Comparison of ENCODE assay signal across 18 cellular contexts in the genomic region with DNA sequence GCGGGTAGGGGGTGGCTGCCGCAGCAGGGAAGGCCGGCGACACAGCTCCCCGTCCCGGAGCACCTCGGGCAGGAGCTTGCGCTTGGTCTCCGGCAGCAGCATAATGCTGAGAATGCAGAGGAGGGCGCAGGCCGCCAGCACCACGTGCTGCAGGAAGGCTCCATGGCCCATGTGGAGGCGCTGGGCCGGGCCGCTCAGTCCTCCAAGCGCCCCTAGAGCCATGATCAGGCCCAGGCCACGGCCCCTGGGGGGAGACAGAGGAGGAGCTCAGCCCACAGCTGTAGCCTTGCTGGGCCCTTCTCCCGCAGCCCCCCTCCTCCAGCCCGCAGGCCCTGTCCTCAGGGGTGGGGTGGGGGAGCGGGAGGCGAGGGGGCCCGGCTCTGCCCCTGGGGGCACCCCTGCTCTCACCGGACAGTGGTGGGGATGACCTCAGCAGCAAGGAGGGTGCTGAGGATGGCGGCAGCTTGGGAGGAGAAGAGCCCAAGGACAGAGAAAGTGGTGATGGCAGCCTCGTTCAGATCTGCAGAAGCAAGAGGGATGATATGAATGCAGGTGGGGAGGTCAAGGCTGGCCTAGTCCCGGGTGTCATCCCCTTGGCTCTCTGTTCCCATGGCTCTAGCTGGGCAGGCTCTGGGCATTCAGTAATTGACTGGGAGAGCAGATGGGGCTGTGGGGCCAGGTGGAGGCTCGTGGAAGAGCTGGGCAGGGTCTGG. TPM values are rescaled to one million over a fixed set of nuclear protein-coding genes. Genes with fewer than 3 reads are reported as not detected.
"Had no signal": no experiment of that assay in that cellular context is flagged by ENCODE, and none has a peak within 500 bp of the region (broad histone marks: within the 10 kb centered on the region; RNA-seq: fewer than 3 reads in every experiment).

No MANE protein-coding gene starts in this region.

- DNase-seq: activated effector memory CD4-positive, alpha-beta T cell treated with Interleukin-2 at 50 U/mL for 16 hours; activated T-cell treated with anti-CD3 and anti-CD28 coated beads, Interleukin-2, amount 50 U/mL, for 1 hour; body of pancreas; cerebellar nuclear complex; dermis blood vessel endothelial cell; esophagus squamous epithelium; foreskin fibroblast; stimulated activated naive B cell treated with anti-CD40 and anti-IgM and Interleukin-4, amounts not matched to agents 10 μg/mL and 1 μg/mL and 100 μg/mL, for 72 hours; T-helper 17 cell had no signal

- H3K4me1 ChIP-seq: parathyroid adenoma had no signal

- ATAC-seq: activated CD4-positive, CD25-positive, alpha-beta regulatory T cell treated with anti-CD3 and anti-CD28 coated beads, Interleukin-2, amount 50 U/mL, for 24 hours; body of pancreas; stimulated activated naive B cell treated with anti-CD40 and anti-IgM and Interleukin-4, amounts not matched to agents 10 μg/mL and 1 μg/mL and 100 μg/mL, for 72 hours; T-helper 17 cell had no signal

- H2AFZ ChIP-seq: parathyroid adenoma had no signal

- H3K36me3 Mint-ChIP-seq: activated naive CD4-positive, alpha-beta T cell treated with anti-CD3 and anti-CD28 coated beads, Interleukin-2, amount 50 U/mL, for 24 hours; stimulated activated naive B cell treated with anti-CD40 and anti-IgM and Interleukin-4, amounts not matched to agents 10 μg/mL and 1 μg/mL and 100 μg/mL, for 72 hours had no signal

- H3K9me3 ChIP-seq: body of pancreas, esophagus squamous epithelium, upper lobe of left lung had no signal

- H3K27ac ChIP-seq: body of pancreas, esophagus squamous epithelium, parathyroid adenoma, upper lobe of left lung had no signal

- H3K9me3 Mint-ChIP-seq: activated naive CD4-positive, alpha-beta T cell treated with anti-CD3 and anti-CD28 coated beads, Interleukin-2, amount 50 U/mL, for 24 hours had no signal

- H3K4me2 ChIP-seq: smooth muscle cell had no signal

- H3K4me3 Mint-ChIP-seq: activated naive CD4-positive, alpha-beta T cell treated with anti-CD3 and anti-CD28 coated beads, Interleukin-2, amount 50 U/mL, for 24 hours; stimulated activated naive B cell treated with anti-CD40 and anti-IgM and Interleukin-4, amounts not matched to agents 10 μg/mL and 1 μg/mL and 100 μg/mL, for 72 hours; T-helper 17 cell had no signal

- H3K36me3 ChIP-seq: esophagus squamous epithelium had no signal

- H3K79me2 ChIP-seq: parathyroid adenoma had no signal

- H3K27me3 ChIP-seq: body of pancreas had no signal

- H3K27me3 Mint-ChIP-seq: activated naive CD4-positive, alpha-beta T cell treated with anti-CD3 and anti-CD28 coated beads, Interleukin-2, amount 50 U/mL, for 24 hours had no signal

- H3K27ac Mint-ChIP-seq: activated naive CD4-positive, alpha-beta T cell treated with anti-CD3 and anti-CD28 coated beads, Interleukin-2, amount 50 U/mL, for 24 hours; stimulated activated naive B cell treated with anti-CD40 and anti-IgM and Interleukin-4, amounts not matched to agents 10 μg/mL and 1 μg/mL and 100 μg/mL, for 72 hours; T-helper 17 cell had no signal

- H3K4me1 Mint-ChIP-seq: stimulated activated naive B cell treated with anti-CD40 and anti-IgM and Interleukin-4, amounts not matched to agents 10 μg/mL and 1 μg/mL and 100 μg/mL, for 72 hours had no signal

- H3K4me3 ChIP-seq: body of pancreas, esophagus squamous epithelium, smooth muscle cell, upper lobe of left lung had no signal

RNA-seq across cellular contexts. Expression of a gene that starts 18.1 kb away (rescaled TPM):
- total RNA-seq: myocyte, T-helper 17 cell had no signal

RNA-seq across cellular contexts. Expression of a gene that starts 25.8 kb away (rescaled TPM):
- total RNA-seq: body of pancreas, dermis blood vessel endothelial cell, esophagus squamous epithelium, liver, myocyte, neural crest cell, smooth muscle cell, T-helper 17 cell, upper lobe of left lung had no signal
- polyA plus RNA-seq: keratinocyte, liver, smooth muscle cell had no signal

RNA-seq across cellular contexts. Expression of a gene that starts 30.0 kb away (rescaled TPM):
- total RNA-seq: body of pancreas, dermis blood vessel endothelial cell, esophagus squamous epithelium, myocyte, smooth muscle cell had no signal
- polyA plus RNA-seq: keratinocyte had no signal
